ENCODE assay signal across 9 cellular contexts in the genomic region with DNA sequence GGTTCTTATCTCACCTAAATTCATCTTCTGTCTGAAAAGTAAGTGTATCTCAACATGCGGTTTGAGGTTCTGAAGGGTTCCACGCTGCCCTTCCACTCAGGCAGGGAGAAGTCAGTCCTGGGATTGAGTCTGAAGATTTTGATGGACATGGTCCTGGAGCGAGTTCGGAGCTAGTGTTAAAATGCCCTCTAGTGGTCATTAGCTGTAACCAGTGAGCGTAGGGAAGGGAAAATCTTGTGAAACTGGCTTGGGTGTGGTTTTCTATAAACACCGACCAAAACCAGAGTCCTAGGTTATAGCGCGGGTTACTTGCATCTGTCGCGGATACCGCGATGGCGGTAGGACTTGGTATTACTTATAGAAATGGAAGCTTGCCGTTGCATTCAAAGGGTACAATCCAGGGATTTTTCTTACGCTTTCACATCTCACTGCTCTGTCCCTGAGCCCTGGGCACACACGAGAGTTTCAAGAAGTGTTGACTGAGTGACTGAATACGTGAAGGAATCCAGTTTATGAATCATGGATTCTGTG.
DNase-seq lines count a peak whose midpoint lies in the region; ATAC-seq and FAIRE-seq lines count a peak whose summit lies in the region.
"Had no signal": no experiment of that assay in that cellular context is flagged by ENCODE, and none has a peak within 500 bp of the region (broad histone marks: within the 10 kb centered on the region; RNA-seq: fewer than 3 reads in every experiment).

No MANE protein-coding gene starts in this region.

- ATAC-seq in HG03108 (IDR thresholded peaks at IDR 0.05; ENCODE audit: unreplicated experiment) (peak; percentile 85), HG02763 (IDR thresholded peaks at IDR 0.05; ENCODE audit: unreplicated experiment) (no peak)
- ATAC-seq in stimulated activated effector memory CD8-positive, alpha-beta T cell treated with anti-CD3 and anti-CD28 coated beads, Interleukin-12 subunit alpha, Interleukin-12 subunit beta, amount 100 ng/mL, for 72 hours, result peak; percentile 37

- FAIRE-seq in GM19239 (lab: Jason Lieb, UNC), result peak; percentile 79
- FAIRE-seq: TTC549 had no signal

- peak overlapping the region; percentile 3 for H3K27ac ChIP-seq in angular gyrus (ENCODE audit: low read depth, low read length)

- H3K9me3 Mint-ChIP-seq in stimulated activated effector memory CD8-positive, alpha-beta T cell treated with anti-CD3 and anti-CD28 coated beads, Interleukin-12 subunit alpha, Interleukin-12 subunit beta, amount 100 ng/mL, for 72 hours, result no peaks in the 10 kb centered on the region

- in situ Hi-C loops in Caki2 (cut with HindIII; ENCODE audit: low pct_unique_long_range_greater_than_20kb, low sequenced_read_pairs), result no loop called here

- H3K4me1 Mint-ChIP-seq in stimulated activated effector memory CD8-positive, alpha-beta T cell treated with anti-CD3 and anti-CD28 coated beads, Interleukin-12 subunit alpha, Interleukin-12 subunit beta, amount 100 ng/mL, for 72 hours, result no peaks in the 10 kb centered on the region

- peak; percentile 47 for DNase-seq in Caki2 (ENCODE audit: low read depth)
- DNase-seq in GM19239 (ENCODE audit: insufficient read length, low spot score), result peak; percentile 48
- peak; percentile 73 for DNase-seq in NCI-H2171 treated with DMSO at 0.1 percent for 48 hours (lab: John Stamatoyannopoulos, UW)
- DNase-seq in hepatic stellate cell (ENCODE audit: low spot score), result peak; percentile 25
- DNase-seq in stimulated activated effector memory CD8-positive, alpha-beta T cell treated with anti-CD3 and anti-CD28 coated beads, Interleukin-12 subunit alpha, Interleukin-12 subunit beta, amount 100 ng/mL, for 72 hours (ENCODE audit: low spot score in 2 of 2), result no peak

- no peaks in the 10 kb centered on the region for H3K36me3 Mint-ChIP-seq in stimulated activated effector memory CD8-positive, alpha-beta T cell treated with anti-CD3 and anti-CD28 coated beads, Interleukin-12 subunit alpha, Interleukin-12 subunit beta, amount 100 ng/mL, for 72 hours

- H3K4me3 Mint-ChIP-seq in stimulated activated effector memory CD8-positive, alpha-beta T cell treated with anti-CD3 and anti-CD28 coated beads, Interleukin-12 subunit alpha, Interleukin-12 subunit beta, amount 100 ng/mL, for 72 hours, result no peak overlapping the region

- H3K27ac Mint-ChIP-seq in stimulated activated effector memory CD8-positive, alpha-beta T cell treated with anti-CD3 and anti-CD28 coated beads, Interleukin-12 subunit alpha, Interleukin-12 subunit beta, amount 100 ng/mL, for 72 hours, result no peak overlapping the region

Comparison
In these comparisons a context has a peak if more than half of its experiments do, and no peak if none do; other contexts are left out.
1. DNase-seq: peak in Caki2 (single experiment), GM19239 (single experiment), NCI-H2171 treated with DMSO at 0.1 percent for 48 hours (single experiment) and hepatic stellate cell (single experiment); none in stimulated activated effector memory CD8-positive, alpha-beta T cell treated with anti-CD3 and anti-CD28 coated beads, Interleukin-12 subunit alpha, Interleukin-12 subunit beta, amount 100 ng/mL, for 72 hours (0 of 2).